In genomic region chr10:50512743-50513416, GRCh38 we compare ENCODE assay signal across 10 cellular contexts.
DNase-seq lines count a peak whose midpoint lies in the region; ATAC-seq and TF ChIP-seq lines count a peak whose summit lies in the region.
"Had no signal": no experiment of that assay in that cellular context is flagged by ENCODE, and none has a peak within 500 bp of the region (broad histone marks: within the 10 kb centered on the region; RNA-seq: fewer than 3 reads in every experiment).

No MANE protein-coding gene starts in this region.

- peak; percentile 28 for ATAC-seq in HG02759 (IDR thresholded peaks at IDR 0.05; ENCODE audit: unreplicated experiment)
- no peak for ATAC-seq in PC-3
- ATAC-seq in stimulated activated memory B cell treated with anti-CD40 and anti-IgM and Interleukin-4, amounts not matched to agents 10 μg/mL and 1 μg/mL and 100 μg/mL, for 72 hours = peak; percentile 72
- ATAC-seq in sciatic nerve = no peak

- H3K36me3 Mint-ChIP-seq in activated naive CD4-positive, alpha-beta T cell treated with anti-CD3 and anti-CD28 coated beads, Interleukin-2, amount 10 ng/mL, durations not matched to agents 7 days and 5 days = peaks cover 4% of the 10 kb centered on the region
- H3K36me3 Mint-ChIP-seq in stimulated activated memory B cell treated with anti-CD40 and anti-IgM and Interleukin-4, amounts not matched to agents 10 μg/mL and 1 μg/mL and 100 μg/mL, for 72 hours = peaks cover 23% of the 10 kb centered on the region

- TF ChIP-seq CTCF in PC-3 (conservative IDR thresholded peaks at IDR 0.05; ENCODE audit: low read depth, low read length) = no peak
- TF ChIP-seq CTCF in esophagus muscularis mucosa (IDR thresholded peaks at IDR 0.05) = no peak

- intact Hi-C loops in PC-3 (cut with micrococcal nuclease) = no loop called here
- intact Hi-C loops in esophagus muscularis mucosa (cut with DNase I) = no loop called here
- intact Hi-C loops in sciatic nerve (cut with DNase I) = no loop called here

- H4K20me1 ChIP-seq in PC-3 (ENCODE audit: low read length) = no peaks in the 10 kb centered on the region
- H4K20me1 ChIP-seq: BLaER1 had no signal

- H3K4me1 Mint-ChIP-seq in activated naive CD4-positive, alpha-beta T cell treated with anti-CD3 and anti-CD28 coated beads, Interleukin-2, amount 10 ng/mL, durations not matched to agents 7 days and 5 days = peaks cover 38% of the 10 kb centered on the region
- H3K4me1 Mint-ChIP-seq in stimulated activated memory B cell treated with anti-CD40 and anti-IgM and Interleukin-4, amounts not matched to agents 10 μg/mL and 1 μg/mL and 100 μg/mL, for 72 hours = peaks cover 69% of the 10 kb centered on the region

- 91% methylated on average over 3 of the region's 3 CpGs for WGBS in esophagus muscularis mucosa

- H3F3A ChIP-seq in PC-3 (ENCODE audit: low read length, unreplicated experiment) = no peaks in the 10 kb centered on the region

- peak overlapping the region; percentile 28 for H3K27ac Mint-ChIP-seq in activated naive CD4-positive, alpha-beta T cell treated with anti-CD3 and anti-CD28 coated beads, Interleukin-2, amount 10 ng/mL, durations not matched to agents 7 days and 5 days
- H3K27ac Mint-ChIP-seq in stimulated activated memory B cell treated with anti-CD40 and anti-IgM and Interleukin-4, amounts not matched to agents 10 μg/mL and 1 μg/mL and 100 μg/mL, for 72 hours = peak overlapping the region; percentile 1
- H3K27ac Mint-ChIP-seq: dendritic cell treated with granulocyte-macrophage colony-stimulating factor and Interleukin-4, amounts not matched to agents 40 ng/mL and 50 ng/mL, for 4 days had no signal

- TF ChIP-seq POLR2A in esophagus muscularis mucosa (IDR thresholded peaks at IDR 0.05; ENCODE audit: low read depth) = no peak

- H3K9ac ChIP-seq in PC-3 (ENCODE audit: low read length) = no peak overlapping the region; the same call in 1 of the 2 replicates
- H3K9ac ChIP-seq: BLaER1 had no signal

- no peaks in the 10 kb centered on the region for H3K9me3 Mint-ChIP-seq in activated naive CD4-positive, alpha-beta T cell treated with anti-CD3 and anti-CD28 coated beads, Interleukin-2, amount 10 ng/mL, durations not matched to agents 7 days and 5 days
- H3K9me3 Mint-ChIP-seq in stimulated activated memory B cell treated with anti-CD40 and anti-IgM and Interleukin-4, amounts not matched to agents 10 μg/mL and 1 μg/mL and 100 μg/mL, for 72 hours = no peaks in the 10 kb centered on the region
- H3K9me3 Mint-ChIP-seq: dendritic cell treated with granulocyte-macrophage colony-stimulating factor and Interleukin-4, amounts not matched to agents 40 ng/mL and 50 ng/mL, for 4 days had no signal

- 0 out of 2 replicates have a peak, but pooled peaks cover 5% of the 10 kb centered on the region for H3K79me2 ChIP-seq in PC-3 (ENCODE audit: low read length)

- H3K9me3 ChIP-seq in PC-3 (ENCODE audit: low read length) (no peaks in the 10 kb centered on the region), esophagus muscularis mucosa (no peaks in the 10 kb centered on the region)
- H3K9me3 ChIP-seq: BLaER1 had no signal

- no peak overlapping the region for H2AFZ ChIP-seq in PC-3 (ENCODE audit: low read length)

- 0 out of 2 replicates have a peak overlapping the region, but pooled peaks have one; percentile 26 for H3K4me2 ChIP-seq in PC-3 (ENCODE audit: low read length)
- H3K4me2 ChIP-seq: BLaER1 had no signal

- no peaks in the 10 kb centered on the region for H3K27me3 Mint-ChIP-seq in activated naive CD4-positive, alpha-beta T cell treated with anti-CD3 and anti-CD28 coated beads, Interleukin-2, amount 10 ng/mL, durations not matched to agents 7 days and 5 days
- no peaks in the 10 kb centered on the region for H3K27me3 Mint-ChIP-seq in stimulated activated memory B cell treated with anti-CD40 and anti-IgM and Interleukin-4, amounts not matched to agents 10 μg/mL and 1 μg/mL and 100 μg/mL, for 72 hours
- H3K27me3 Mint-ChIP-seq: dendritic cell treated with granulocyte-macrophage colony-stimulating factor and Interleukin-4, amounts not matched to agents 40 ng/mL and 50 ng/mL, for 4 days had no signal

- CTCF ChIA-PET in activated naive CD4-positive, alpha-beta T cell treated with anti-CD3 and anti-CD28 coated beads, Interleukin-2, amount 10 ng/mL, durations not matched to agents 7 days and 5 days (lab: Charles Lee) = interaction anchor here (0.8 to 1.4 kb wide), 3 partner anchors 17 to 144 kb away, joined by 3 to 4 read pairs (median 3); no protein-coding TSS in a partner anchor
- CTCF ChIA-PET in PC-3 (lab: Charles Lee) = interaction anchor here (0.9 kb wide), 1 partner anchor 145 kb away, joined by 3 read pairs; no protein-coding TSS in a partner anchor

- peak overlapping the region; percentile 73 for H3K27ac ChIP-seq in PC-3 (ENCODE audit: low read length)
- peak overlapping the region in 2 of 4 donors; percentile 1 to 37 for H3K27ac ChIP-seq in esophagus muscularis mucosa (replicated peaks in 1 of 4)
- H3K27ac ChIP-seq: BLaER1 had no signal

- H3K27me3 ChIP-seq in PC-3 (ENCODE audit: low read length) (no peaks in the 10 kb centered on the region), esophagus muscularis mucosa (no peaks in the 10 kb centered on the region)
- H3K27me3 ChIP-seq: BLaER1 had no signal

- H3K4me1 ChIP-seq in PC-3 (ENCODE audit: insufficient read depth, low read length) (peaks cover 35% of the 10 kb centered on the region), esophagus muscularis mucosa (peaks cover 33 to 68% (median 55%) of the 10 kb centered on the region in 4 donors)

- POLR2A ChIA-PET in PC-3 (lab: Charles Lee; ENCODE audit: unreplicated experiment) = no interaction called here

- no peak for TF ChIP-seq EP300 in esophagus muscularis mucosa (IDR thresholded peaks at IDR 0.05)

- no peak overlapping the region for H3K4me3 ChIP-seq in PC-3 (ENCODE audit: low read length)
- no peak overlapping the region for H3K4me3 ChIP-seq in esophagus muscularis mucosa
- H3K4me3 ChIP-seq: BLaER1 had no signal

- BruUV-seq in PC-3 (replicated peaks; lab: Mats Ljungman, UMichigan) = no TSS peak

- peak; percentile 51 for DNase-seq in activated naive CD4-positive, alpha-beta T cell treated with anti-CD3 and anti-CD28 coated beads, Interleukin-2, amount 10 ng/mL, durations not matched to agents 7 days and 5 days
- DNase-seq in activated naive CD4-positive, alpha-beta T cell treated with anti-CD3 and anti-CD28 coated beads, Interleukin-2, amount 50 U/mL, for 16 hours = no peak
- no peak for DNase-seq in PC-3
- DNase-seq in esophagus muscularis mucosa (ENCODE audit: extremely low spot score) = no peak
- DNase-seq in sciatic nerve (ENCODE audit: low spot score) = no peak
- DNase-seq in islet precursor cell = no peak

- H3K36me3 ChIP-seq in PC-3 (ENCODE audit: low read depth, low read length) = no peaks in the 10 kb centered on the region
- H3K36me3 ChIP-seq in esophagus muscularis mucosa = no peaks in the 10 kb centered on the region
- H3K36me3 ChIP-seq: BLaER1 had no signal

- H3K9me2 ChIP-seq in PC-3 (replicated peaks; ENCODE audit: low read length) = no peaks in the 10 kb centered on the region

- H3K4me3 Mint-ChIP-seq in activated naive CD4-positive, alpha-beta T cell treated with anti-CD3 and anti-CD28 coated beads, Interleukin-2, amount 10 ng/mL, durations not matched to agents 7 days and 5 days = no peak overlapping the region
- no peak overlapping the region for H3K4me3 Mint-ChIP-seq in stimulated activated memory B cell treated with anti-CD40 and anti-IgM and Interleukin-4, amounts not matched to agents 10 μg/mL and 1 μg/mL and 100 μg/mL, for 72 hours
- H3K4me3 Mint-ChIP-seq: dendritic cell treated with granulocyte-macrophage colony-stimulating factor and Interleukin-4, amounts not matched to agents 40 ng/mL and 50 ng/mL, for 4 days had no signal

Comparison
In these comparisons a context has a peak if more than half of its experiments do, and no peak if none do; other contexts are left out.
1. ATAC-seq: peak in HG02759 (single experiment) and stimulated activated memory B cell treated with anti-CD40 and anti-IgM and Interleukin-4, amounts not matched to agents 10 μg/mL and 1 μg/mL and 100 μg/mL, for 72 hours (single experiment); none in PC-3 (single experiment) and sciatic nerve (single experiment).